In genomic region chr13:113186061-113186900, GRCh38 we compare ENCODE assay signal across 1 cellular context.
TF ChIP-seq lines count a peak whose summit lies in the region.

No MANE protein-coding gene starts in this region.

TF ChIP-seq in GM23338, 12 proteins besides CTCF, POLR2A, EP300 and RAD21 (continued from another document):
- TF ChIP-seq, protein P1, sequence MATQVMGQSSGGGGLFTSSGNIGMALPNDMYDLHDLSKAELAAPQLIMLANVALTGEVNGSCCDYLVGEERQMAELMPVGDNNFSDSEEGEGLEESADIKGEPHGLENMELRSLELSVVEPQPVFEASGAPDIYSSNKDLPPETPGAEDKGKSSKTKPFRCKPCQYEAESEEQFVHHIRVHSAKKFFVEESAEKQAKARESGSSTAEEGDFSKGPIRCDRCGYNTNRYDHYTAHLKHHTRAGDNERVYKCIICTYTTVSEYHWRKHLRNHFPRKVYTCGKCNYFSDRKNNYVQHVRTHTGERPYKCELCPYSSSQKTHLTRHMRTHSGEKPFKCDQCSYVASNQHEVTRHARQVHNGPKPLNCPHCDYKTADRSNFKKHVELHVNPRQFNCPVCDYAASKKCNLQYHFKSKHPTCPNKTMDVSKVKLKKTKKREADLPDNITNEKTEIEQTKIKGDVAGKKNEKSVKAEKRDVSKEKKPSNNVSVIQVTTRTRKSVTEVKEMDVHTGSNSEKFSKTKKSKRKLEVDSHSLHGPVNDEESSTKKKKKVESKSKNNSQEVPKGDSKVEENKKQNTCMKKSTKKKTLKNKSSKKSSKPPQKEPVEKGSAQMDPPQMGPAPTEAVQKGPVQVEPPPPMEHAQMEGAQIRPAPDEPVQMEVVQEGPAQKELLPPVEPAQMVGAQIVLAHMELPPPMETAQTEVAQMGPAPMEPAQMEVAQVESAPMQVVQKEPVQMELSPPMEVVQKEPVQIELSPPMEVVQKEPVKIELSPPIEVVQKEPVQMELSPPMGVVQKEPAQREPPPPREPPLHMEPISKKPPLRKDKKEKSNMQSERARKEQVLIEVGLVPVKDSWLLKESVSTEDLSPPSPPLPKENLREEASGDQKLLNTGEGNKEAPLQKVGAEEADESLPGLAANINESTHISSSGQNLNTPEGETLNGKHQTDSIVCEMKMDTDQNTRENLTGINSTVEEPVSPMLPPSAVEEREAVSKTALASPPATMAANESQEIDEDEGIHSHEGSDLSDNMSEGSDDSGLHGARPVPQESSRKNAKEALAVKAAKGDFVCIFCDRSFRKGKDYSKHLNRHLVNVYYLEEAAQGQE (IDR thresholded peaks at IDR 0.05; ENCODE audit: unreplicated experiment), result no peak
